In the genomic region with DNA sequence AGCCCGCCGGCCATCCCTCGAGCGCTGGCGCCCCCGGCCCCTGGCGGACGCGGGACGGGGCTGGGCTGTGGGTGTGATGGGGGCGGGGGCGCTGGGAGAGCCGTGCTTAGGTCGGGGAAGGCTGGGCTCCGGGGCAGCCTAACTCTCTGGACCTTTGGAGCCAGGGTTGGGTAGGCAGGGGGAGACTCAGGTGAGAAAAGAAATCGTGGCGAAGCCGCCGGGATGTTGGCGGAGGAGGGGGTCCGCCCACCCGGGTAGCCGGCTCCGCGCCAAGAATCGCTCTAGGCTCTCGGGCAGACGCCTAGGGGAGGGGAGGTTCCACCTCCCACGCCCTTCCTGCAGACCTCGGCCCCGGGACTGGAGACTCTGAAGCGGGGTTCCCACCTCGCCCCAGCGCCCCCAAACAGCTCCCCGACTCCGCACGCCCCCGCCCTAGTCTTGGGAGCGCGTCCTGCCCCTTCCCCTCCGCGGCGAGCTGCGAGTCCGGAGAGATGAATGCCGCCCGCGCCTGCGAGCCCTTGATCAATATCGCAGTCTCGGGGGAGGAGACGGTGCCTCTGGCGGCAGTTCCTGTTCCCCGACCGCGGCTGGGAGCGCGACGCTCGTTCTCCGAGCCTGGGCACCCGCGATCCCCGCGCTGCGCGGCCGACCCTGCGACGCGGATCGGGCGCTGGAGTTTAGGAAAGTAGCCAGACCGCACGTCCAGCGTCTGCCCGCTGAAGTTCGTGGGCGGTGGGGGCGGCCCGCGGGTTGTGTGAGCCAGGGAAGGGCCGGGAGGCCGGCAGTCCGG, we compare ENCODE assay signal across 2 cellular contexts.
TF ChIP-seq lines count a peak whose summit lies in the region.

No MANE protein-coding gene starts in this region.

TF ChIP-seq in SK-N-SH treated with all-trans-retinoic acid at 6 μM for 48 hours, 23 proteins besides CTCF, POLR2A, EP300 and RAD21:
- TF ChIP-seq, protein P1, sequence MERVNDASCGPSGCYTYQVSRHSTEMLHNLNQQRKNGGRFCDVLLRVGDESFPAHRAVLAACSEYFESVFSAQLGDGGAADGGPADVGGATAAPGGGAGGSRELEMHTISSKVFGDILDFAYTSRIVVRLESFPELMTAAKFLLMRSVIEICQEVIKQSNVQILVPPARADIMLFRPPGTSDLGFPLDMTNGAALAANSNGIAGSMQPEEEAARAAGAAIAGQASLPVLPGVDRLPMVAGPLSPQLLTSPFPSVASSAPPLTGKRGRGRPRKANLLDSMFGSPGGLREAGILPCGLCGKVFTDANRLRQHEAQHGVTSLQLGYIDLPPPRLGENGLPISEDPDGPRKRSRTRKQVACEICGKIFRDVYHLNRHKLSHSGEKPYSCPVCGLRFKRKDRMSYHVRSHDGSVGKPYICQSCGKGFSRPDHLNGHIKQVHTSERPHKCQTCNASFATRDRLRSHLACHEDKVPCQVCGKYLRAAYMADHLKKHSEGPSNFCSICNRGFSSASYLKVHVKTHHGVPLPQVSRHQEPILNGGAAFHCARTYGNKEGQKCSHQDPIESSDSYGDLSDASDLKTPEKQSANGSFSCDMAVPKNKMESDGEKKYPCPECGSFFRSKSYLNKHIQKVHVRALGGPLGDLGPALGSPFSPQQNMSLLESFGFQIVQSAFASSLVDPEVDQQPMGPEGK (CRISPR knock-in tag; IDR thresholded peaks at IDR 0.05; ENCODE audit: borderline replicate concordance) = no peak
- TF ChIP-seq, protein P2, sequence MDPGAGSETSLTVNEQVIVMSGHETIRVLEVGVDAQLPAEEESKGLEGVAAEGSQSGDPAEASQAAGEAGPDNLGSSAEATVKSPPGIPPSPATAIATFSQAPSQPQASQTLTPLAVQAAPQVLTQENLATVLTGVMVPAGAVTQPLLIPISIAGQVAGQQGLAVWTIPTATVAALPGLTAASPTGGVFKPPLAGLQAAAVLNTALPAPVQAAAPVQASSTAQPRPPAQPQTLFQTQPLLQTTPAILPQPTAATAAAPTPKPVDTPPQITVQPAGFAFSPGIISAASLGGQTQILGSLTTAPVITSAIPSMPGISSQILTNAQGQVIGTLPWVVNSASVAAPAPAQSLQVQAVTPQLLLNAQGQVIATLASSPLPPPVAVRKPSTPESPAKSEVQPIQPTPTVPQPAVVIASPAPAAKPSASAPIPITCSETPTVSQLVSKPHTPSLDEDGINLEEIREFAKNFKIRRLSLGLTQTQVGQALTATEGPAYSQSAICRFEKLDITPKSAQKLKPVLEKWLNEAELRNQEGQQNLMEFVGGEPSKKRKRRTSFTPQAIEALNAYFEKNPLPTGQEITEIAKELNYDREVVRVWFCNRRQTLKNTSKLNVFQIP (CRISPR knock-in tag; IDR thresholded peaks at IDR 0.05; ENCODE audit: borderline replicate concordance, low read depth) = no peak
- TF ChIP-seq TOX (CRISPR knock-in tag; IDR thresholded peaks at IDR 0.05; ENCODE audit: borderline replicate concordance) = no peak
- TF ChIP-seq, protein P3, sequence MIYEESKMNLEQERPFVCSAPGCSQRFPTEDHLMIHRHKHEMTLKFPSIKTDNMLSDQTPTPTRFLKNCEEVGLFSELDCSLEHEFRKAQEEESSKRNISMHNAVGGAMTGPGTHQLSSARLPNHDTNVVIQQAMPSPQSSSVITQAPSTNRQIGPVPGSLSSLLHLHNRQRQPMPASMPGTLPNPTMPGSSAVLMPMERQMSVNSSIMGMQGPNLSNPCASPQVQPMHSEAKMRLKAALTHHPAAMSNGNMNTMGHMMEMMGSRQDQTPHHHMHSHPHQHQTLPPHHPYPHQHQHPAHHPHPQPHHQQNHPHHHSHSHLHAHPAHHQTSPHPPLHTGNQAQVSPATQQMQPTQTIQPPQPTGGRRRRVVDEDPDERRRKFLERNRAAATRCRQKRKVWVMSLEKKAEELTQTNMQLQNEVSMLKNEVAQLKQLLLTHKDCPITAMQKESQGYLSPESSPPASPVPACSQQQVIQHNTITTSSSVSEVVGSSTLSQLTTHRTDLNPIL (CRISPR knock-in tag; IDR thresholded peaks at IDR 0.05; ENCODE audit: low read depth) = no peak
- TF ChIP-seq, protein P4, sequence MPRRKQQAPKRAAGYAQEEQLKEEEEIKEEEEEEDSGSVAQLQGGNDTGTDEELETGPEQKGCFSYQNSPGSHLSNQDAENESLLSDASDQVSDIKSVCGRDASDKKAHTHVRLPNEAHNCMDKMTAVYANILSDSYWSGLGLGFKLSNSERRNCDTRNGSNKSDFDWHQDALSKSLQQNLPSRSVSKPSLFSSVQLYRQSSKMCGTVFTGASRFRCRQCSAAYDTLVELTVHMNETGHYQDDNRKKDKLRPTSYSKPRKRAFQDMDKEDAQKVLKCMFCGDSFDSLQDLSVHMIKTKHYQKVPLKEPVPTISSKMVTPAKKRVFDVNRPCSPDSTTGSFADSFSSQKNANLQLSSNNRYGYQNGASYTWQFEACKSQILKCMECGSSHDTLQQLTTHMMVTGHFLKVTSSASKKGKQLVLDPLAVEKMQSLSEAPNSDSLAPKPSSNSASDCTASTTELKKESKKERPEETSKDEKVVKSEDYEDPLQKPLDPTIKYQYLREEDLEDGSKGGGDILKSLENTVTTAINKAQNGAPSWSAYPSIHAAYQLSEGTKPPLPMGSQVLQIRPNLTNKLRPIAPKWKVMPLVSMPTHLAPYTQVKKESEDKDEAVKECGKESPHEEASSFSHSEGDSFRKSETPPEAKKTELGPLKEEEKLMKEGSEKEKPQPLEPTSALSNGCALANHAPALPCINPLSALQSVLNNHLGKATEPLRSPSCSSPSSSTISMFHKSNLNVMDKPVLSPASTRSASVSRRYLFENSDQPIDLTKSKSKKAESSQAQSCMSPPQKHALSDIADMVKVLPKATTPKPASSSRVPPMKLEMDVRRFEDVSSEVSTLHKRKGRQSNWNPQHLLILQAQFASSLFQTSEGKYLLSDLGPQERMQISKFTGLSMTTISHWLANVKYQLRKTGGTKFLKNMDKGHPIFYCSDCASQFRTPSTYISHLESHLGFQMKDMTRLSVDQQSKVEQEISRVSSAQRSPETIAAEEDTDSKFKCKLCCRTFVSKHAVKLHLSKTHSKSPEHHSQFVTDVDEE (CRISPR knock-in tag; IDR thresholded peaks at IDR 0.05) = no peak
- TF ChIP-seq ZNF70 (CRISPR knock-in tag; IDR thresholded peaks at IDR 0.05) = no peak
- no peak for TF ChIP-seq TCF4 (CRISPR knock-in tag; IDR thresholded peaks at IDR 0.05; ENCODE audit: borderline replicate concordance)
- TF ChIP-seq CSDC2 (CRISPR knock-in tag; IDR thresholded peaks at IDR 0.05) = no peak
- no peak for TF ChIP-seq ZC3H10 (CRISPR knock-in tag; IDR thresholded peaks at IDR 0.05)
- TF ChIP-seq ISL1 (CRISPR knock-in tag; IDR thresholded peaks at IDR 0.05) = no peak
- no peak for TF ChIP-seq GLIS3 (CRISPR knock-in tag; IDR thresholded peaks at IDR 0.05)
- no peak for TF ChIP-seq ZNF565 (CRISPR knock-in tag; conservative IDR thresholded peaks at IDR 0.05; ENCODE audit: low read depth)

TF ChIP-seq in K562, 482 proteins besides CTCF, POLR2A, EP300 and RAD21 (continued from another document and continues in another):
- peak; percentile 47; the same call in 1 of the 2 replicates for TF ChIP-seq NFIC (IDR thresholded peaks at IDR 0.05)
- TF ChIP-seq, protein P5, sequence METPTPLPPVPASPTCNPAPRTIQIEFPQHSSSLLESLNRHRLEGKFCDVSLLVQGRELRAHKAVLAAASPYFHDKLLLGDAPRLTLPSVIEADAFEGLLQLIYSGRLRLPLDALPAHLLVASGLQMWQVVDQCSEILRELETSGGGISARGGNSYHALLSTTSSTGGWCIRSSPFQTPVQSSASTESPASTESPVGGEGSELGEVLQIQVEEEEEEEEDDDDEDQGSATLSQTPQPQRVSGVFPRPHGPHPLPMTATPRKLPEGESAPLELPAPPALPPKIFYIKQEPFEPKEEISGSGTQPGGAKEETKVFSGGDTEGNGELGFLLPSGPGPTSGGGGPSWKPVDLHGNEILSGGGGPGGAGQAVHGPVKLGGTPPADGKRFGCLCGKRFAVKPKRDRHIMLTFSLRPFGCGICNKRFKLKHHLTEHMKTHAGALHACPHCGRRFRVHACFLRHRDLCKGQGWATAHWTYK (CRISPR knock-in tag; IDR thresholded peaks at IDR 0.05) = 0 out of 2 replicates have a peak, but pooled peaks have one; percentile 29
- TF ChIP-seq ARID1B (IDR thresholded peaks at IDR 0.05) = 0 out of 2 replicates have a peak, but pooled peaks have one; percentile 11
- TF ChIP-seq NR1H2 (CRISPR knock-in tag; IDR thresholded peaks at IDR 0.05) = no peak
- no peak for TF ChIP-seq ZSCAN32 (CRISPR knock-in tag; IDR thresholded peaks at IDR 0.05)
- no peak for TF ChIP-seq SRSF3 (IDR thresholded peaks at IDR 0.05; ENCODE audit: insufficient read depth, low read length)
- TF ChIP-seq NRF1 (conservative IDR thresholded peaks at IDR 0.05 in 1 of 2, IDR thresholded peaks at IDR 0.05 in 1 of 2) = peak; percentile 42 to 66; a peak in 3 of 4 replicates
- TF ChIP-seq CREM (IDR thresholded peaks at IDR 0.05; ENCODE audit: low read depth) = no peak
- no peak for TF ChIP-seq ZNF274 (IDR thresholded peaks at IDR 0.05; ENCODE audit: borderline replicate concordance, low read depth, low read length)
- no peak for TF ChIP-seq HNRNPUL1 (IDR thresholded peaks at IDR 0.05; ENCODE audit: low read length)
- TF ChIP-seq POLR2AphosphoS2 (IDR thresholded peaks at IDR 0.05; ENCODE audit: low read length) = no peak
- TF ChIP-seq SAFB2 (IDR thresholded peaks at IDR 0.05; ENCODE audit: borderline replicate concordance, low read depth, low read length, severe bottlenecking) = no peak
- no peak for TF ChIP-seq ARNT (IDR thresholded peaks at IDR 0.05)
- TF ChIP-seq, protein P6, sequence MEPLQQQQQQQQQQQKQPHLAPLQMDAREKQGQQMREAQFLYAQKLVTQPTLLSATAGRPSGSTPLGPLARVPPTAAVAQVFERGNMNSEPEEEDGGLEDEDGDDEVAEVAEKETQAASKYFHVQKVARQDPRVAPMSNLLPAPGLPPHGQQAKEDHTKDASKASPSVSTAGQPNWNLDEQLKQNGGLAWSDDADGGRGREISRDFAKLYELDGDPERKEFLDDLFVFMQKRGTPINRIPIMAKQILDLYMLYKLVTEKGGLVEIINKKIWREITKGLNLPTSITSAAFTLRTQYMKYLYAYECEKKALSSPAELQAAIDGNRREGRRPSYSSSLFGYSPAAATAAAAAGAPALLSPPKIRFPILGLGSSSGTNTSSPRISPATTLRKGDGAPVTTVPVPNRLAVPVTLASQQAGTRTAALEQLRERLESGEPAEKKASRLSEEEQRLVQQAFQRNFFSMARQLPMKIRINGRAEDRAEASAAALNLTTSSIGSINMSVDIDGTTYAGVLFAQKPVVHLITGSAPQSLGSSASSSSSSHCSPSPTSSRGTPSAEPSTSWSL (CRISPR knock-in tag; IDR thresholded peaks at IDR 0.05; ENCODE audit: borderline replicate concordance) = 0 out of 2 replicates have a peak, but pooled peaks have one; percentile 18
- TF ChIP-seq, protein P7, sequence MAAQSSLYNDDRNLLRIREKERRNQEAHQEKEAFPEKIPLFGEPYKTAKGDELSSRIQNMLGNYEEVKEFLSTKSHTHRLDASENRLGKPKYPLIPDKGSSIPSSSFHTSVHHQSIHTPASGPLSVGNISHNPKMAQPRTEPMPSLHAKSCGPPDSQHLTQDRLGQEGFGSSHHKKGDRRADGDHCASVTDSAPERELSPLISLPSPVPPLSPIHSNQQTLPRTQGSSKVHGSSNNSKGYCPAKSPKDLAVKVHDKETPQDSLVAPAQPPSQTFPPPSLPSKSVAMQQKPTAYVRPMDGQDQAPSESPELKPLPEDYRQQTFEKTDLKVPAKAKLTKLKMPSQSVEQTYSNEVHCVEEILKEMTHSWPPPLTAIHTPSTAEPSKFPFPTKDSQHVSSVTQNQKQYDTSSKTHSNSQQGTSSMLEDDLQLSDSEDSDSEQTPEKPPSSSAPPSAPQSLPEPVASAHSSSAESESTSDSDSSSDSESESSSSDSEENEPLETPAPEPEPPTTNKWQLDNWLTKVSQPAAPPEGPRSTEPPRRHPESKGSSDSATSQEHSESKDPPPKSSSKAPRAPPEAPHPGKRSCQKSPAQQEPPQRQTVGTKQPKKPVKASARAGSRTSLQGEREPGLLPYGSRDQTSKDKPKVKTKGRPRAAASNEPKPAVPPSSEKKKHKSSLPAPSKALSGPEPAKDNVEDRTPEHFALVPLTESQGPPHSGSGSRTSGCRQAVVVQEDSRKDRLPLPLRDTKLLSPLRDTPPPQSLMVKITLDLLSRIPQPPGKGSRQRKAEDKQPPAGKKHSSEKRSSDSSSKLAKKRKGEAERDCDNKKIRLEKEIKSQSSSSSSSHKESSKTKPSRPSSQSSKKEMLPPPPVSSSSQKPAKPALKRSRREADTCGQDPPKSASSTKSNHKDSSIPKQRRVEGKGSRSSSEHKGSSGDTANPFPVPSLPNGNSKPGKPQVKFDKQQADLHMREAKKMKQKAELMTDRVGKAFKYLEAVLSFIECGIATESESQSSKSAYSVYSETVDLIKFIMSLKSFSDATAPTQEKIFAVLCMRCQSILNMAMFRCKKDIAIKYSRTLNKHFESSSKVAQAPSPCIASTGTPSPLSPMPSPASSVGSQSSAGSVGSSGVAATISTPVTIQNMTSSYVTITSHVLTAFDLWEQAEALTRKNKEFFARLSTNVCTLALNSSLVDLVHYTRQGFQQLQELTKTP (IDR thresholded peaks at IDR 0.05; ENCODE audit: low read depth in 1 of 2, partially characterized antibody in 2 of 2) = no peak
- TF ChIP-seq MAFF (IDR thresholded peaks at IDR 0.05; ENCODE audit: low read length) = no peak
- TF ChIP-seq MBD2 (IDR thresholded peaks at IDR 0.05; ENCODE audit: borderline replicate concordance, low read depth) = no peak
- peak; percentile 49 for TF ChIP-seq HMGN3 (IDR thresholded peaks at IDR 0.05; ENCODE audit: borderline replicate concordance, extremely low read depth, insufficient read length, low read depth, low read length)
- TF ChIP-seq PHF21A (IDR thresholded peaks at IDR 0.05; ENCODE audit: borderline replicate concordance, low read depth) = no peak
- no peak for TF ChIP-seq PYGO2 (tag; IDR thresholded peaks at IDR 0.05)
- no peak for TF ChIP-seq STAT5A (IDR thresholded peaks at IDR 0.05; ENCODE audit: borderline replicate concordance, low read length)
- TF ChIP-seq DDX20 (tag; IDR thresholded peaks at IDR 0.05; ENCODE audit: low read depth) = no peak
- TF ChIP-seq HMG20B (CRISPR knock-in tag; IDR thresholded peaks at IDR 0.05) = no peak
- no peak for TF ChIP-seq XRCC5 (IDR thresholded peaks at IDR 0.05; ENCODE audit: low read depth, low read length)
- no peak for TF ChIP-seq GTF2A2 (tag; IDR thresholded peaks at IDR 0.05)
- TF ChIP-seq RFX7 (CRISPR knock-in tag; IDR thresholded peaks at IDR 0.05) = no peak
- TF ChIP-seq KLF16 (IDR thresholded peaks at IDR 0.05) = 0 out of 2 replicates have a peak, but pooled peaks have one; percentile 11
- TF ChIP-seq, protein P8, sequence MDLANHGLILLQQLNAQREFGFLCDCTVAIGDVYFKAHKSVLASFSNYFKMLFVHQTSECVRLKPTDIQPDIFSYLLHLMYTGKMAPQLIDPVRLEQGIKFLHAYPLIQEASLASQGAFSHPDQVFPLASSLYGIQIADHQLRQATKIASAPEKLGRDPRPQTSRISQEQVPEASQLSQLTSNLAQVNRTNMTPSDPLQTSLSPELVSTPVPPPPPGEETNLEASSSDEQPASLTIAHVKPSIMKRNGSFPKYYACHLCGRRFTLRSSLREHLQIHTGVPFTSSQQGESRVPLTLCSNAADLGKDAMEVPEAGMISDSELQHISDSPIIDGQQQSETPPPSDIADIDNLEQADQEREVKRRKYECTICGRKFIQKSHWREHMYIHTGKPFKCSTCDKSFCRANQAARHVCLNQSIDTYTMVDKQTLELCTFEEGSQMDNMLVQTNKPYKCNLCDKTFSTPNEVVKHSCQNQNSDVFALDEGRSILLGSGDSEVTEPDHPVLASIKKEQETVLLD (IDR thresholded peaks at IDR 0.05) = no peak
- no peak for TF ChIP-seq ZNF583 (CRISPR knock-in tag; IDR thresholded peaks at IDR 0.05)
- no peak for TF ChIP-seq CBX1 (IDR thresholded peaks at IDR 0.05; ENCODE audit: low read depth)
